25 cellular contexts compared by ENCODE assay signal in genomic region chr6:41184761-41185160, GRCh38. TPM values are rescaled to one million over a fixed set of nuclear protein-coding genes. Genes with fewer than 3 reads are reported as not detected.
"Had no signal": no experiment of that assay in that cellular context is flagged by ENCODE, and none has a peak within 500 bp of the region (broad histone marks: within the 10 kb centered on the region; RNA-seq: fewer than 3 reads in every experiment).

No MANE protein-coding gene starts in this region.

- DNase-seq: cerebellar nuclear complex; dermis blood vessel endothelial cell; esophagus squamous epithelium; foreskin fibroblast; glutamatergic neuron; kidney; left cardiac atrium; left ventricle myocardium superior; naive thymus-derived CD8-positive, alpha-beta T cell; occipital lobe; spleen; stimulated activated CD4-positive, alpha-beta T cell treated with anti-CD3 and anti-CD28 coated beads, Interleukin-15, amount 100 ng/mL, for 24 hours; stimulated activated CD4-positive, alpha-beta T cell treated with anti-CD3 and anti-CD28 coated beads, Interleukin-1b, Interleukin-23, amount 100 ng/mL, for 48 hours; stimulated activated CD4-positive, alpha-beta T cell treated with anti-CD3 and anti-CD28 coated beads, Interleukin-4, amount 100 ng/mL, for 24 hours; stimulated activated naive CD4-positive, alpha-beta T cell; stomach; substantia nigra; trophoblast cell had no signal

- H3K4me3 ChIP-seq: esophagus squamous epithelium, gastroesophageal sphincter, lung, prostate gland, stomach had no signal

- H3K36me3 ChIP-seq: esophagus squamous epithelium, gastroesophageal sphincter, prostate gland, spleen, stomach had no signal

- H3K9me3 ChIP-seq: prostate gland had no signal

- ATAC-seq: gastroesophageal sphincter; left cardiac atrium; left ventricle myocardium superior; naive thymus-derived CD8-positive, alpha-beta T cell; sciatic nerve had no signal

- H2AFZ ChIP-seq: parathyroid adenoma had no signal

- H3K27me3 ChIP-seq: spleen had no signal

- H3K9ac ChIP-seq: parathyroid adenoma had no signal

- H3K27me3 Mint-ChIP-seq: naive thymus-derived CD8-positive, alpha-beta T cell had no signal

- H3K27ac ChIP-seq: esophagus squamous epithelium, gastroesophageal sphincter, parathyroid adenoma, prostate gland, stomach had no signal

- H3K4me1 ChIP-seq: esophagus squamous epithelium, gastroesophageal sphincter, parathyroid adenoma, prostate gland, stomach had no signal

RNA-seq across cellular contexts. Expression of gene TREML2, which starts 16.2 kb away (rescaled TPM):
- polyA plus RNA-seq: neural cell had no signal

RNA-seq across cellular contexts. Expression of gene TREM2, which starts 21.8 kb away (rescaled TPM):
- polyA plus RNA-seq: naive thymus-derived CD8-positive, alpha-beta T cell; neural cell had no signal

RNA-seq across cellular contexts. Expression of gene TREML1, which starts 30.6 kb away (rescaled TPM):
- polyA plus RNA-seq: naive thymus-derived CD8-positive, alpha-beta T cell; neural cell; stomach; urinary bladder had no signal

RNA-seq across cellular contexts. Expression of gene TREML4, which starts 43.4 kb away (rescaled TPM):
- polyA plus RNA-seq: naive thymus-derived CD8-positive, alpha-beta T cell; neural cell; stomach had no signal
